ENCODE assay signal across 9 cellular contexts in genomic region chr13:49641810-49642291, GRCh38. TPM values are rescaled to one million over a fixed set of nuclear protein-coding genes. Genes with fewer than 3 reads are reported as not detected.
A peak's percentile ranks its signal among the peaks of the same experiment; 100 is the strongest.
DNase-seq lines count a peak whose midpoint lies in the region; ATAC-seq and TF ChIP-seq lines count a peak whose summit lies in the region.
"Had no signal": no experiment of that assay in that cellular context is flagged by ENCODE, and none has a peak within 500 bp of the region (broad histone marks: within the 10 kb centered on the region; RNA-seq: fewer than 3 reads in every experiment).

No MANE protein-coding gene starts in this region.

- CTCF ChIA-PET in activated CD4-positive, alpha-beta T cell treated with anti-CD3 and anti-CD28 coated beads, Interleukin-2, amount 10 ng/mL, durations not matched to agents 7 days and 5 days (lab: Charles Lee): interaction anchor here (0.6 to 1.3 kb wide), 2 partner anchors 167 to 204 kb away, joined by 3 read pairs; no protein-coding TSS in a partner anchor
- CTCF ChIA-PET in Caco-2 (lab: Charles Lee): no interaction called here

- POLR2A ChIA-PET in activated CD4-positive, alpha-beta T cell treated with anti-CD3 and anti-CD28 coated beads, Interleukin-2, amount 10 ng/mL, durations not matched to agents 7 days and 5 days (lab: Charles Lee): no interaction called here
- POLR2A ChIA-PET in Caco-2 (lab: Charles Lee): no interaction called here

- H3K36me3 Mint-ChIP-seq in activated CD4-positive, alpha-beta T cell treated with anti-CD3 and anti-CD28 coated beads, Interleukin-2, amount 10 ng/mL, durations not matched to agents 7 days and 5 days (ENCODE audit: low read depth): no peaks in the 10 kb centered on the region
- H3K36me3 Mint-ChIP-seq in Caco-2 (ENCODE audit: insufficient read depth, unreplicated experiment): no peaks in the 10 kb centered on the region

- no peaks in the 10 kb centered on the region for H3K36me3 ChIP-seq in right lobe of liver
- H3K36me3 ChIP-seq in upper lobe of right lung: no peaks in the 10 kb centered on the region
- H3K36me3 ChIP-seq in Caco-2 (ENCODE audit: control insufficient read depth, insufficient read depth, low read length): no peaks in the 10 kb centered on the region

- H3K27ac ChIP-seq in right lobe of liver: no peak overlapping the region
- peak overlapping the region; percentile 63 for H3K27ac ChIP-seq in upper lobe of right lung

- H3K4me3 Mint-ChIP-seq in activated CD4-positive, alpha-beta T cell treated with anti-CD3 and anti-CD28 coated beads, Interleukin-2, amount 10 ng/mL, durations not matched to agents 7 days and 5 days: no peak overlapping the region
- no peak overlapping the region for H3K4me3 Mint-ChIP-seq in Caco-2 (ENCODE audit: unreplicated experiment)

- ATAC-seq in right lobe of liver (peak; percentile 70 to 81 (median 76)), upper lobe of right lung (peak; percentile 96), GM18907 (IDR thresholded peaks at IDR 0.05; ENCODE audit: unreplicated experiment) (no peak)

- TF ChIP-seq POLR2A in right lobe of liver (IDR thresholded peaks at IDR 0.05): no peak

- H3K4me1 ChIP-seq in right lobe of liver: no peaks in the 10 kb centered on the region
- peaks cover 10% of the 10 kb centered on the region for H3K4me1 ChIP-seq in upper lobe of right lung
- H3K4me1 ChIP-seq in Caco-2: no peaks in the 10 kb centered on the region

- intact Hi-C loops in right lobe of liver (cut with DNase I) (no loop called here), upper lobe of right lung (cut with DNase I) (no loop called here), Caco-2 (cut with micrococcal nuclease; ENCODE audit: unreplicated experiment) (no loop called here)

- H3K27ac Mint-ChIP-seq in activated CD4-positive, alpha-beta T cell treated with anti-CD3 and anti-CD28 coated beads, Interleukin-2, amount 10 ng/mL, durations not matched to agents 7 days and 5 days: peak overlapping the region; percentile 41
- no peak overlapping the region for H3K27ac Mint-ChIP-seq in Caco-2 (ENCODE audit: unreplicated experiment)

- H3K9me3 ChIP-seq in right lobe of liver (no peaks in the 10 kb centered on the region), upper lobe of right lung (no peaks in the 10 kb centered on the region), Caco-2 (no peaks in the 10 kb centered on the region)

- H3K9me3 Mint-ChIP-seq in activated CD4-positive, alpha-beta T cell treated with anti-CD3 and anti-CD28 coated beads, Interleukin-2, amount 10 ng/mL, durations not matched to agents 7 days and 5 days: no peaks in the 10 kb centered on the region
- H3K9me3 Mint-ChIP-seq in Caco-2 (ENCODE audit: unreplicated experiment): no peaks in the 10 kb centered on the region

- H3K27me3 Mint-ChIP-seq in activated CD4-positive, alpha-beta T cell treated with anti-CD3 and anti-CD28 coated beads, Interleukin-2, amount 10 ng/mL, durations not matched to agents 7 days and 5 days: no peaks in the 10 kb centered on the region
- H3K27me3 Mint-ChIP-seq in Caco-2 (ENCODE audit: insufficient read depth, unreplicated experiment): no peaks in the 10 kb centered on the region

- 60% methylated on average over 4 of the region's 4 CpGs for WGBS in right lobe of liver (ENCODE audit: insufficient coverage, low coverage, low lambda C conversion rate, missing lambda C conversion rate)

- no peak for DNase-seq in activated CD4-positive, alpha-beta T cell treated with anti-CD3 and anti-CD28 coated beads, Interleukin-2, amount 10 ng/mL, durations not matched to agents 7 days and 5 days
- DNase-seq in activated CD4-positive, alpha-beta T cell treated with anti-CD3 and anti-CD28 coated beads for 4 hours: no peak
- DNase-seq in cardiac fibroblast (ENCODE audit: low read depth in 2 of 2) (peak; percentile 93 to 96), right lobe of liver (peak; percentile 39 to 65 (median 57)), upper lobe of right lung (peak; percentile 85), Caco-2 (no peak), GOT3 (lab: John Stamatoyannopoulos, UW) (no peak)
- DNase-seq: ACHN had no signal

- H3K27me3 ChIP-seq in right lobe of liver (no peaks in the 10 kb centered on the region), upper lobe of right lung (no peaks in the 10 kb centered on the region), Caco-2 (replicated peaks; ENCODE audit: control insufficient read depth, insufficient read depth, low read length) (no peaks in the 10 kb centered on the region)

- peaks cover 22% of the 10 kb centered on the region for H3K4me1 Mint-ChIP-seq in activated CD4-positive, alpha-beta T cell treated with anti-CD3 and anti-CD28 coated beads, Interleukin-2, amount 10 ng/mL, durations not matched to agents 7 days and 5 days
- H3K4me1 Mint-ChIP-seq in Caco-2 (ENCODE audit: low read depth, unreplicated experiment): no peaks in the 10 kb centered on the region

- H3K4me3 ChIP-seq in cardiac fibroblast (replicated peaks in 1 of 2; ENCODE audit: low read depth in 2 of 2, low read length in 2 of 2) (no peak overlapping the region), right lobe of liver (no peak overlapping the region), upper lobe of right lung (peak overlapping the region; percentile 35), Caco-2 (ENCODE audit: low read depth, low read length) (no peak overlapping the region)

- no peak for TF ChIP-seq CTCF in cardiac fibroblast (IDR thresholded peaks at IDR 0.05; ENCODE audit: low read depth, low read length)
- TF ChIP-seq CTCF in right lobe of liver (IDR thresholded peaks at IDR 0.05): no peak
- no peak for TF ChIP-seq CTCF in upper lobe of right lung (IDR thresholded peaks at IDR 0.05)
- TF ChIP-seq CTCF in Caco-2 (IDR thresholded peaks at IDR 0.05; ENCODE audit: insufficient read depth in 1 of 2, low read depth in 1 of 2, low read length in 1 of 2, severe bottlenecking in 1 of 2, unreplicated experiment in 1 of 2): no peak

- no TSS peak for BruUV-seq in Caco-2 (replicated peaks; lab: Mats Ljungman, UMichigan)

RNA-seq across cellular contexts. Expression of gene ARL11, which starts 13.5 kb away (rescaled TPM):
- total RNA-seq in activated CD4-positive, alpha-beta T cell treated with anti-CD3 and anti-CD28 coated beads, Interleukin-2, amount 10 ng/mL, durations not matched to agents 7 days and 5 days: 1 to 10 TPM; 2.1 to 2.3 TPM
- total RNA-seq in right lobe of liver (under 1 TPM; 0.18 to 0.53 (median 0.39) TPM), upper lobe of right lung (4.4 TPM), Caco-2 (2022) (not detected in 2 replicates)

RNA-seq across cellular contexts. Expression of gene EBPL, which starts 49.4 kb away (rescaled TPM):
- total RNA-seq in activated CD4-positive, alpha-beta T cell treated with anti-CD3 and anti-CD28 coated beads, Interleukin-2, amount 10 ng/mL, durations not matched to agents 7 days and 5 days: 10 to 100 TPM; 36.5 to 37.4 TPM
- total RNA-seq in right lobe of liver (10 to 100 TPM; 45.1 to 95.2 (median 55.4) TPM), upper lobe of right lung (48.0 TPM), Caco-2 (2022) (105 and 114 TPM in 2 replicates)

RNA-seq across cellular contexts. Expression of gene RCBTB1, which starts 56.5 kb away (rescaled TPM):
- total RNA-seq in activated CD4-positive, alpha-beta T cell treated with anti-CD3 and anti-CD28 coated beads, Interleukin-2, amount 10 ng/mL, durations not matched to agents 7 days and 5 days: 10 to 100 TPM; 18.1 to 20.0 TPM
- total RNA-seq in right lobe of liver: 1 to 10 TPM; 5.8 to 9.5 (median 7.3) TPM
- 24.7 TPM for total RNA-seq in upper lobe of right lung
- total RNA-seq in Caco-2 (2022): 23.0 and 25.7 TPM in 2 replicates

Comparison
In these comparisons a context has a peak if more than half of its experiments do, and no peak if none do; other contexts are left out.
1. DNase-seq: peak in cardiac fibroblast (2 of 2), right lobe of liver (3 of 3) and upper lobe of right lung (single experiment); none in activated CD4-positive, alpha-beta T cell treated with anti-CD3 and anti-CD28 coated beads, Interleukin-2, amount 10 ng/mL, durations not matched to agents 7 days and 5 days (single experiment), activated CD4-positive, alpha-beta T cell treated with anti-CD3 and anti-CD28 coated beads for 4 hours (0 of 2), Caco-2 (0 of 2) and GOT3 (single experiment).